20 cellular contexts compared by ENCODE assay signal in the genomic region with DNA sequence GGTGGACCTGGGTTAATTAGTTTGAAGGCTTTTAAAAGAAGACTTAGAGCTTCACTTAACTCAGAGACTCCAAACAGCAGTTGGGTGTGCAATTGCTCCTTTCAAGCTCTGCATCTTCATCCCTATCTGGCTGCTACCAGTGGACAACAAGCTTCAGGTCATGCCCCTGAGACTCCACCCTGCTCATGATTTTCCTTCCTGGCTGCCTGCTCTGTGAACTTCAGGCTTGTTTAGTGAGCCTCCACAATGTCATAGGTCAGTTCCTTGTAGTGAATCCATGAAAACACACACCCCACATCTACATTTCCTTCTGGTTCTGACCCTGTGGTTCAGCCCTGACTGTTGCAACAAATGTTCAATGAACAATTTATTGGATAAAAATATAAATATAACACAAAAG.
DNase-seq lines count a peak whose midpoint lies in the region; ATAC-seq, FAIRE-seq and TF ChIP-seq lines count a peak whose summit lies in the region.
"Had no signal": no experiment of that assay in that cellular context is flagged by ENCODE, and none has a peak within 500 bp of the region (broad histone marks: within the 10 kb centered on the region; RNA-seq: fewer than 3 reads in every experiment).

No MANE protein-coding gene starts in this region.

- ATAC-seq in esophagus mucosa (peak; percentile 38), gastrocnemius medialis (no peak), upper lobe of left lung (ENCODE audit: low FRiP score in 2 of 2) (no peak)

- no peak for TF ChIP-seq EP300 in upper lobe of left lung (IDR thresholded peaks at IDR 0.05)

- H3K9me3 ChIP-seq in neuronal stem cell (replicated peaks in 1 of 2; ENCODE audit: control insufficient read depth in 2 of 2, insufficient read depth in 1 of 2, low read depth in 1 of 2, low read length in 2 of 2): no peaks in the 10 kb centered on the region
- no peaks in the 10 kb centered on the region for H3K9me3 ChIP-seq in gastrocnemius medialis
- no peaks in the 10 kb centered on the region for H3K9me3 ChIP-seq in upper lobe of left lung
- H3K9me3 ChIP-seq in kidney (ENCODE audit: control insufficient read depth in 1 of 2, low read length in 2 of 2): no peaks in the 10 kb centered on the region
- H3K9me3 ChIP-seq: BLaER1, HAP-1 had no signal

- no peaks in the 10 kb centered on the region for H3K79me1 ChIP-seq in neuronal stem cell (ENCODE audit: low read depth, low read length)

- no peak overlapping the region for H3K4me3 ChIP-seq in neuronal stem cell (ENCODE audit: low read length in 2 of 2)
- no peak overlapping the region for H3K4me3 ChIP-seq in gastrocnemius medialis
- no peak overlapping the region for H3K4me3 ChIP-seq in upper lobe of left lung
- H3K4me3 ChIP-seq in kidney (ENCODE audit: low read length in 2 of 2): no peak overlapping the region
- H3K4me3 ChIP-seq: BLaER1, GM23248, HAP-1 had no signal

- no peak for TF ChIP-seq POLR2A in gastrocnemius medialis (IDR thresholded peaks at IDR 0.05)
- TF ChIP-seq POLR2A in upper lobe of left lung (IDR thresholded peaks at IDR 0.05): no peak

- H3K36me3 ChIP-seq in neuronal stem cell (replicated peaks in 1 of 2; ENCODE audit: control insufficient read depth in 2 of 2, insufficient read depth in 2 of 2, low read length in 2 of 2): no peaks in the 10 kb centered on the region
- no peaks in the 10 kb centered on the region for H3K36me3 ChIP-seq in gastrocnemius medialis
- no peaks in the 10 kb centered on the region for H3K36me3 ChIP-seq in upper lobe of left lung
- H3K36me3 ChIP-seq in kidney (ENCODE audit: control insufficient read depth in 1 of 2, insufficient read depth in 2 of 2, low read length in 2 of 2): no peaks in the 10 kb centered on the region
- H3K36me3 ChIP-seq: BLaER1, HAP-1 had no signal

- H3K4me1 ChIP-seq in neuronal stem cell (ENCODE audit: control insufficient read depth in 2 of 2, insufficient read depth in 1 of 2, low read depth in 1 of 2, low read length in 2 of 2) (peaks cover 0 to 3% of the 10 kb centered on the region in 2 donors), gastrocnemius medialis (no peaks in the 10 kb centered on the region), upper lobe of left lung (no peaks in the 10 kb centered on the region), kidney (ENCODE audit: control insufficient read depth in 1 of 2, insufficient read depth in 1 of 2, low read depth in 1 of 2, low read length in 2 of 2) (no peaks in the 10 kb centered on the region)
- H3K4me1 ChIP-seq: BLaER1, HAP-1 had no signal

- no peak overlapping the region for H3K18ac ChIP-seq in neuronal stem cell (ENCODE audit: low read length)

- H3K23ac ChIP-seq in neuronal stem cell (ENCODE audit: low read depth, low read length, poor library complexity): no peak overlapping the region

- H3K27me3 ChIP-seq in neuronal stem cell (ENCODE audit: control insufficient read depth in 3 of 3, insufficient read depth in 3 of 3, low read depth in 1 of 3, low read length in 3 of 3) (no peaks in the 10 kb centered on the region), gastrocnemius medialis (no peaks in the 10 kb centered on the region), upper lobe of left lung (no peaks in the 10 kb centered on the region)
- H3K27me3 ChIP-seq: BLaER1 had no signal

- no peak overlapping the region for H2AK5ac ChIP-seq in neuronal stem cell (ENCODE audit: low read depth, low read length)

- H3K4me2 ChIP-seq in neuronal stem cell (ENCODE audit: insufficient read depth, low read length, poor library complexity, severe bottlenecking): no peak overlapping the region
- H3K4me2 ChIP-seq: BLaER1 had no signal

- H3K4ac ChIP-seq in neuronal stem cell (ENCODE audit: low read length): no peak overlapping the region

- H3K9ac ChIP-seq in neuronal stem cell (ENCODE audit: low read depth, low read length, poor library complexity): no peak overlapping the region
- no peak overlapping the region for H3K9ac ChIP-seq in kidney (ENCODE audit: low read length in 2 of 2)
- H3K9ac ChIP-seq: BLaER1, GM23248 had no signal

- no peak overlapping the region for H2BK120ac ChIP-seq in neuronal stem cell (ENCODE audit: low read depth, low read length)

- FAIRE-seq in kidney (lab: Jason Lieb, UNC): no peak
- FAIRE-seq: G401.6, GM12892, GM18507 had no signal

- no peak overlapping the region for H3K27ac ChIP-seq in neuronal stem cell (replicated peaks; ENCODE audit: low read length)
- H3K27ac ChIP-seq in gastrocnemius medialis: no peak overlapping the region
- H3K27ac ChIP-seq in upper lobe of left lung: no peak overlapping the region
- H3K27ac ChIP-seq in kidney (ENCODE audit: low read depth in 2 of 2, low read length in 2 of 2): no peak overlapping the region
- H3K27ac ChIP-seq: BLaER1, GM23248 had no signal

- H3K14ac ChIP-seq in neuronal stem cell (ENCODE audit: low read length): no peak overlapping the region

- no peak overlapping the region for H2BK15ac ChIP-seq in neuronal stem cell (ENCODE audit: low read length)

- intact Hi-C loops in gastrocnemius medialis (cut with DNase I; ENCODE audit: low total_unique reads): no loop called here
- intact Hi-C loops in kidney (cut with DNase I): no loop called here

- TF ChIP-seq CTCF in gastrocnemius medialis (IDR thresholded peaks at IDR 0.05 in 4 of 5, conservative IDR thresholded peaks at IDR 0.05 in 1 of 5): no peak
- TF ChIP-seq CTCF in upper lobe of left lung (IDR thresholded peaks at IDR 0.05): no peak
- TF ChIP-seq CTCF in GM10248 (IDR thresholded peaks at IDR 0.05; ENCODE audit: control extremely low read depth, extremely low read depth, low read depth, missing control alignments): no peak
- no peak for TF ChIP-seq CTCF in kidney (IDR thresholded peaks at IDR 0.05; ENCODE audit: borderline replicate concordance, extremely low read depth, insufficient read depth)

- in situ Hi-C loops in gastrocnemius medialis (cut with MboI; ENCODE audit: low sequenced_read_pairs in 4 of 4): no loop called here

- H2BK12ac ChIP-seq in neuronal stem cell (ENCODE audit: low read length): no peak overlapping the region

- POLR2A ChIA-PET in GM10248 (lab: Yijun Ruan, JAX): no interaction called here

- H4K91ac ChIP-seq in neuronal stem cell (ENCODE audit: low read depth, low read length, poor library complexity): no peak overlapping the region

- peak overlapping the region; percentile 26 for H2AFZ ChIP-seq in neuronal stem cell (ENCODE audit: low read length)
- H2AFZ ChIP-seq: GM23248 had no signal

- H2BK5ac ChIP-seq in neuronal stem cell (ENCODE audit: low read length): no peak overlapping the region

- CTCF ChIA-PET in GM10248 (lab: Yijun Ruan, JAX): interaction anchor here (0.7 to 2.2 kb wide), 6 partner anchors 9 to 25 kb away, joined by 3 to 8 read pairs (median 5); no protein-coding TSS in a partner anchor

- no peak overlapping the region for H4K8ac ChIP-seq in neuronal stem cell (ENCODE audit: low read depth, low read length)

- peak; percentile 14 for DNase-seq in D341Med (ENCODE audit: low spot score)
- peak; percentile 23 for DNase-seq in SK-N-DZ (ENCODE audit: low spot score)
- no peak for DNase-seq in neuronal stem cell (ENCODE audit: low spot score)
- DNase-seq in gastrocnemius medialis: no peak
- no peak for DNase-seq in upper lobe of left lung
- DNase-seq in GM10248 (ENCODE audit: extremely low spot score): no peak
- DNase-seq in kidney: no peak
- DNase-seq: 8988T; CD4-positive, alpha-beta memory T cell; DMS 273 treated with DMSO at 0.1 percent for 48 hours; DMS53; DND-41; GM23248; IMR-90 had no signal

Comparison
In these comparisons a context has a peak if more than half of its experiments do, and no peak if none do; other contexts are left out.
1. DNase-seq: peak in D341Med (single experiment) and SK-N-DZ (single experiment); none in neuronal stem cell (single experiment), gastrocnemius medialis (0 of 2), upper lobe of left lung (0 of 2), GM10248 (single experiment) and kidney (single experiment).